In the genomic region with DNA sequence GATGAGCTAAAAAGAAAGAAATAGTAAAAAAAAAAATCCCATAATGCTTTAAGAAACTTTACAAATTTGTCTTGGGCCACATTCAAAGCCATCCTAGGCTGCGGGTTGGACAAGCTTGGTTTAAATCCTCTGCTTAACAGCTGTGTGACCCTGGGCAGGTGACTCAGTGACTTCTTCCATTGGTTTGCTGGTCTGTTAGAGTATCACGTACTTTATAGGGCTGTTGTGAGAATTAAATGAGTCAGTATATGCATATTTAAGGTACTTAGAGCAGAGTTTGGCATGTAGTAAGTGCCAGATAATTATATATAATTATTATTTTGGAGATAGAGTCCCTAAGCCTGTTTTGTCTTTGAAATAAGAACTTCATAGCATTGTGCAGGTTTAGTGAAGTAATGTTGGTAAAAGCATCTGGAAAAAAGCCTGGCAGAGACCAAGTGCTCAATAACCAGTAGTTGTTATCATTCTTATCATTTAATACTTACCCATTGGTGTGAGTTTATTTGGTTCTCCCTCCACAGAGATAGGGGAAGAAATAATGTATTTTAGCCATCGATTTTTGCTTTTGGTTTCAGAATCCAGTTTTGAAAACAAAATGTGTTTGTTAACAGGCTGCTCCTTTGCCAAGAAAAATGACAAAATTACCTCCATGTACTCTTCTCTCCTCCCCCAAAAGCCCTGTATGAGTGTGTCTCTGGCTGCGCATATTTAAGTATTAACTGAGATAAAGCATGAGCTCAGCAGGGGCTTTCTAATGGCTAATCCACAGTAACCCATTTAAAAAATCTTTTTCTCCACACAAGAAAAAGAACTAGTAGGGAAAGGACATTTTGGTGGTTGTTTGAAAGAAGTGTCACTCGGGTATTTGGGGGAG, we compare ENCODE assay signal across 13 cellular contexts.
DNase-seq lines count a peak whose midpoint lies in the region; ATAC-seq and TF ChIP-seq lines count a peak whose summit lies in the region.
"Had no signal": no experiment of that assay in that cellular context is flagged by ENCODE, and none has a peak within 500 bp of the region (broad histone marks: within the 10 kb centered on the region; RNA-seq: fewer than 3 reads in every experiment).

No MANE protein-coding gene starts in this region.

- no peaks in the 10 kb centered on the region for H3K9me3 Mint-ChIP-seq in natural killer cell treated with Interleukin-12 subunit alpha and Interleukin-12 subunit beta and Interleukin-15 and Interleukin-18, amount 100 ng/mL, for 72 hours
- no peaks in the 10 kb centered on the region for H3K9me3 Mint-ChIP-seq in natural killer cell
- H3K9me3 Mint-ChIP-seq: CD14-positive monocyte had no signal

- H3K27ac Mint-ChIP-seq in natural killer cell treated with Interleukin-12 subunit alpha and Interleukin-12 subunit beta and Interleukin-15 and Interleukin-18, amount 100 ng/mL, for 72 hours = peak overlapping the region; percentile 80 to 90
- H3K27ac Mint-ChIP-seq in natural killer cell = peak overlapping the region in 1 of 2 donors; percentile 37

- no peaks in the 10 kb centered on the region for H3K36me3 Mint-ChIP-seq in natural killer cell treated with Interleukin-12 subunit alpha and Interleukin-12 subunit beta and Interleukin-15 and Interleukin-18, amount 100 ng/mL, for 72 hours
- H3K36me3 Mint-ChIP-seq in natural killer cell = no peaks in the 10 kb centered on the region

- H3K27me3 Mint-ChIP-seq in natural killer cell treated with Interleukin-12 subunit alpha and Interleukin-12 subunit beta and Interleukin-15 and Interleukin-18, amount 100 ng/mL, for 72 hours = no peaks in the 10 kb centered on the region
- no peaks in the 10 kb centered on the region for H3K27me3 Mint-ChIP-seq in natural killer cell (ENCODE audit: low read depth in 2 of 2)

- peaks cover 63 to 65% of the 10 kb centered on the region in 2 donors for H3K4me1 Mint-ChIP-seq in natural killer cell treated with Interleukin-12 subunit alpha and Interleukin-12 subunit beta and Interleukin-15 and Interleukin-18, amount 100 ng/mL, for 72 hours (ENCODE audit: low read depth in 2 of 2)
- H3K4me1 Mint-ChIP-seq in natural killer cell = peaks cover 75 to 77% of the 10 kb centered on the region in 2 donors

- TF ChIP-seq CTCF in natural killer cell (IDR thresholded peaks at IDR 0.05) (no peak), fibroblast of villous mesenchyme (IDR thresholded peaks at IDR 0.05; ENCODE audit: insufficient read depth, low read depth, low read length) (no peak)

- H3K4me3 ChIP-seq in fibroblast of villous mesenchyme (ENCODE audit: low read depth, low read length) = no peak overlapping the region

- intact Hi-C loops in natural killer cell (cut with micrococcal nuclease) = no loop called here

- peak overlapping the region; percentile 75 for H3K4me3 Mint-ChIP-seq in natural killer cell treated with Interleukin-12 subunit alpha and Interleukin-12 subunit beta and Interleukin-15 and Interleukin-18, amount 100 ng/mL, for 72 hours
- H3K4me3 Mint-ChIP-seq in natural killer cell = no peak overlapping the region
- H3K4me3 Mint-ChIP-seq: CD14-positive monocyte had no signal

- no peak for DNase-seq in natural killer cell treated with Interleukin-12 subunit alpha and Interleukin-12 subunit beta and Interleukin-15 and Interleukin-18, amount 100 ng/mL, for 72 hours (ENCODE audit: low spot score)
- DNase-seq in natural killer cell (no peak), RPMI7951 (ENCODE audit: low read depth) (peak; percentile 65), fibroblast of villous mesenchyme (ENCODE audit: low read depth) (peak; percentile 53), AG20443 (ENCODE audit: low spot score) (no peak)
- no peak for DNase-seq in stimulated activated naive CD8-positive, alpha-beta T cell treated with anti-CD3 and anti-CD28 coated beads, Interleukin-15, Interleukin-2, amounts not matched to agents 100 U/mL and 50 U/mL, for 24 hours
- DNase-seq in stimulated activated CD4-positive, alpha-beta T cell treated with anti-CD3 and anti-CD28 coated beads, Interleukin-2, amount 100 ng/mL, for 48 hours = no peak
- DNase-seq: effector CD8-positive, alpha-beta T cell; mesendoderm; stimulated activated CD4-positive, alpha-beta T cell treated with anti-CD3 and anti-CD28 coated beads, Interleukin-4, amount 100 ng/mL, for 24 hours; SW 1271 had no signal

- ATAC-seq in natural killer cell treated with Interleukin-12 subunit alpha and Interleukin-12 subunit beta and Interleukin-15 and Interleukin-18, amount 100 ng/mL, for 72 hours = peak; percentile 70 to 86
- ATAC-seq in natural killer cell (no peak), HG02870 (IDR thresholded peaks at IDR 0.05; ENCODE audit: unreplicated experiment) (no peak)
- ATAC-seq in stimulated activated naive CD8-positive, alpha-beta T cell treated with anti-CD3 and anti-CD28 coated beads, Interleukin-15, Interleukin-2, amounts not matched to agents 100 U/mL and 50 U/mL, for 24 hours = peak; percentile 64

Comparison
In these comparisons a context has a peak if more than half of its experiments do, and no peak if none do; other contexts are left out.
1. ATAC-seq: peak in natural killer cell treated with Interleukin-12 subunit alpha and Interleukin-12 subunit beta and Interleukin-15 and Interleukin-18, amount 100 ng/mL, for 72 hours (2 of 2) and stimulated activated naive CD8-positive, alpha-beta T cell treated with anti-CD3 and anti-CD28 coated beads, Interleukin-15, Interleukin-2, amounts not matched to agents 100 U/mL and 50 U/mL, for 24 hours (single experiment); none in natural killer cell (0 of 3) and HG02870 (single experiment).
2. DNase-seq: peak in RPMI7951 (single experiment) and fibroblast of villous mesenchyme (single experiment); none in natural killer cell treated with Interleukin-12 subunit alpha and Interleukin-12 subunit beta and Interleukin-15 and Interleukin-18, amount 100 ng/mL, for 72 hours (single experiment), natural killer cell (single experiment), stimulated activated naive CD8-positive, alpha-beta T cell treated with anti-CD3 and anti-CD28 coated beads, Interleukin-15, Interleukin-2, amounts not matched to agents 100 U/mL and 50 U/mL, for 24 hours (single experiment), AG20443 (single experiment) and stimulated activated CD4-positive, alpha-beta T cell treated with anti-CD3 and anti-CD28 coated beads, Interleukin-2, amount 100 ng/mL, for 48 hours (0 of 2).